1 cellular context compared by ENCODE assay signal in the genomic region with DNA sequence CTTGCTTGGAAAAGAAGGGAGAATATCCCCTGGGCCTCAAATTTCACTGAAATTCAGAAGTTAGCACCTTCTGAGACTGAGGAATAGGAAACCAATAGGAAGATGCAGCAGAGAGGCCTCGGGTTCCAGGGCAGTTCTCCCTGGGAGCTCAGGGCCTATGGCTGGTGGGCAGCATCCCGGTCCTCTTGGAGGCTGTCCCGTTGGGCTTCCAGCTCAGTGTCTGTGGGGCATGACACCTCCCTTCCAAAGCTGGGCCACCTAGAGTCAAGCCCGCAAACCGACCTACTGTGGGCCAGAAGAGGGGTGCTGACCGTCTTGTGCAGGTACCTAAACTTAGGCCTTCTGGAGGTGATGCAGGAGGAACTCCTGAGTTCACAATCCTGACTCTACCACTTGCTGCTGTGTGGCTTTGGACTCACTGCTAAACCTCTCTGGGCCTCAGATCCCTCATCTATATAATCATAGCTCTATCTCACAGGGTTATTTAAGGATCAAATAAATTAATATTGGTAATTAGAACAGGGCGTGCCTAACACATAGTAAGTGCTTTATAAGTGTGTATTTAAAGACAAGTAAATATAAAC.
TF ChIP-seq lines count a peak whose summit lies in the region.

No MANE protein-coding gene starts in this region.

TF ChIP-seq in H1, 55 proteins besides CTCF, POLR2A, EP300 and RAD21:
- no peak for TF ChIP-seq USF2 (IDR thresholded peaks at IDR 0.05; ENCODE audit: low read length)
- no peak for TF ChIP-seq CREB1 (IDR thresholded peaks at IDR 0.05)
- TF ChIP-seq HDAC6 (IDR thresholded peaks at IDR 0.05; ENCODE audit: low read depth, low read length), result no peak
